ENCODE assay signal across 22 cellular contexts in genomic region chr3:29331035-29331434, GRCh38. TPM values are rescaled to one million over a fixed set of nuclear protein-coding genes. Genes with fewer than 3 reads are reported as not detected.
DNase-seq lines count a peak whose midpoint lies in the region; ATAC-seq and TF ChIP-seq lines count a peak whose summit lies in the region.
"Had no signal": no experiment of that assay in that cellular context is flagged by ENCODE, and none has a peak within 500 bp of the region (broad histone marks: within the 10 kb centered on the region; RNA-seq: fewer than 3 reads in every experiment).

No MANE protein-coding gene starts in this region.

- TF ChIP-seq CTCF in ascending aorta (IDR thresholded peaks at IDR 0.05) (no peak), psoas muscle (IDR thresholded peaks at IDR 0.05) (no peak), GM13977 (IDR thresholded peaks at IDR 0.05; ENCODE audit: extremely low read depth, insufficient read depth, missing control alignments) (no peak), ovary (IDR thresholded peaks at IDR 0.05) (no peak)

- 65 to 83% (median 68%) methylated on average over 4 of the region's 4 CpGs for WGBS in psoas muscle, 3 donors
- 62 to 86% (median 67%) methylated on average over 4 of the region's 4 CpGs for WGBS in ovary, 3 donors

- DNase-seq in ascending aorta (ENCODE audit: low spot score in 2 of 2), result no peak
- DNase-seq in left cardiac atrium, result no peak
- no peak for DNase-seq in psoas muscle
- DNase-seq in GM13977 (ENCODE audit: low spot score), result no peak
- no peak for DNase-seq in ovary
- no peak for DNase-seq in SHP77 treated with DMSO at 0.1 percent for 48 hours (lab: John Stamatoyannopoulos, UW)
- DNase-seq: activated CD8-positive, alpha-beta T cell treated with anti-CD3 and anti-CD28 coated beads for 36 hours; activated T-cell treated with anti-CD3 and anti-CD28 coated beads, Interleukin-2, amount 50 U/mL, for 48 hours; brain microvascular endothelial cell; DMS53; dorsolateral prefrontal cortex; hypothalamus; MG63; NCI-H345; pancreas; SHP77; spleen; T-helper 2 cell had no signal

- no peak for TF ChIP-seq POLR2A in ovary (IDR thresholded peaks at IDR 0.05)

- H3K27me3 ChIP-seq in ACC112 (ENCODE audit: insufficient read depth, low read length) (no peaks in the 10 kb centered on the region), ascending aorta (no peaks in the 10 kb centered on the region), psoas muscle (ENCODE audit: insufficient read depth in 3 of 3, low read length in 2 of 3) (no peaks in the 10 kb centered on the region), ovary (no peaks in the 10 kb centered on the region)
- H3K27me3 ChIP-seq: brain microvascular endothelial cell, MG63, pancreas, spleen had no signal

- ATAC-seq in left cardiac atrium (peak; percentile 34 to 40), psoas muscle (peak; percentile 29 to 43 (median 38)), GM19467 (IDR thresholded peaks at IDR 0.05; ENCODE audit: unreplicated experiment) (no peak)
- ATAC-seq: activated CD8-positive, alpha-beta T cell treated with anti-CD3 and anti-CD28 coated beads for 36 hours; pancreas; WTC11 had no signal

- H3K79me2 ChIP-seq in ACC112 (ENCODE audit: control insufficient read depth, insufficient read depth, low read length, unreplicated experiment), result peaks cover 78% of the 10 kb centered on the region

- TF ChIP-seq EP300 in ovary (IDR thresholded peaks at IDR 0.05), result no peak

- H3K36me3 ChIP-seq in ACC112 (ENCODE audit: insufficient read depth, low read length) (peaks cover 6% of the 10 kb centered on the region; the same call in 1 of the 2 replicates), ascending aorta (no peaks in the 10 kb centered on the region), psoas muscle (ENCODE audit: insufficient read depth in 1 of 2, low read depth in 1 of 2) (no peaks in the 10 kb centered on the region), ovary (no peaks in the 10 kb centered on the region)
- H3K36me3 ChIP-seq: brain microvascular endothelial cell, MG63, pancreas, spleen had no signal

- H3K4me1 ChIP-seq in ACC112 (ENCODE audit: control insufficient read depth, insufficient read depth, low read length, unreplicated experiment), result peaks cover 58% of the 10 kb centered on the region
- H3K4me1 ChIP-seq in ascending aorta, result peaks cover 0 to 38% of the 10 kb centered on the region in 2 donors
- peaks cover 58% of the 10 kb centered on the region for H3K4me1 ChIP-seq in psoas muscle
- H3K4me1 ChIP-seq in ovary (ENCODE audit: insufficient read depth), result peaks cover 11% of the 10 kb centered on the region

- no peak overlapping the region for H3K4me3 ChIP-seq in ACC112 (ENCODE audit: low read depth, low read length)
- no peak overlapping the region for H3K4me3 ChIP-seq in ascending aorta
- H3K4me3 ChIP-seq in psoas muscle, result peak overlapping the region; percentile 6
- no peak overlapping the region for H3K4me3 ChIP-seq in ovary
- H3K4me3 ChIP-seq: dorsolateral prefrontal cortex, MG63, pancreas, spleen had no signal

- intact Hi-C loops in ascending aorta (cut with DNase I), result no loop called here
- intact Hi-C loops in left cardiac atrium (cut with DNase I), result loop anchor here in 1 of 2 donors (5.0 kb wide), 2 partner anchors 49 to 431 kb away; partner anchors contain the start of gene RBMS3
- intact Hi-C loops in psoas muscle (cut with DNase I), result loop anchor here in 1 of 2 donors (5.0 kb wide), 1 partner anchor 49 kb away; the partner anchor contains the start of gene RBMS3
- intact Hi-C loops in ovary (cut with DNase I), result loop anchor here in 1 of 4 donors (5.0 kb wide), 1 partner anchor 49 kb away; the partner anchor contains the start of gene RBMS3

- 0 out of 2 replicates have a peak overlapping the region, but pooled peaks have one; percentile 70 for H3K27ac ChIP-seq in ACC112 (ENCODE audit: low read depth, low read length)
- H3K27ac ChIP-seq in ascending aorta, result peak overlapping the region; percentile 55 to 64
- peak overlapping the region; percentile 79 for H3K27ac ChIP-seq in psoas muscle
- H3K27ac ChIP-seq in ovary, result peak overlapping the region in 1 of 2 donors; percentile 51
- H3K27ac ChIP-seq: pancreas, spleen had no signal

- peak overlapping the region; percentile 70 for H2AFZ ChIP-seq in ACC112 (ENCODE audit: low read length, unreplicated experiment)

- in situ Hi-C loops in GM13977 (cut with MboI; ENCODE audit: low pct_unique_long_range_greater_than_20kb, low sequenced_read_pairs, unreplicated experiment), result no loop called here

- H3K9me3 ChIP-seq in ascending aorta (no peaks in the 10 kb centered on the region), psoas muscle (no peaks in the 10 kb centered on the region), ovary (no peaks in the 10 kb centered on the region)
- H3K9me3 ChIP-seq: MG63, pancreas, spleen had no signal

RNA-seq across cellular contexts. Expression of gene RBMS3, which starts 50.2 kb away (rescaled TPM):
- total RNA-seq in ascending aorta, result 65.8 TPM
- total RNA-seq in left cardiac atrium, result 10 to 100 TPM; 40.7 to 53.2 TPM
- 10 to 100 TPM; 23.5 to 34.5 (median 29.7) TPM for total RNA-seq in psoas muscle
- 1 to 10 TPM; 3.8 to 5.3 (median 4.3) TPM for polyA plus RNA-seq in psoas muscle
- 10 to 100 TPM; 41.7 to 79.2 (median 67.2) TPM for total RNA-seq in ovary
- 10 to 100 TPM; 11.6 to 17.1 TPM for polyA plus RNA-seq in ovary
- polyA plus RNA-seq: CD14-positive monocyte had no signal
